ENCODE assay signal across 12 cellular contexts in genomic region chr20:33466303-33466646, GRCh38.
"Had no signal": no experiment of that assay in that cellular context is flagged by ENCODE, and none has a peak within 500 bp of the region (broad histone marks: within the 10 kb centered on the region; RNA-seq: fewer than 3 reads in every experiment).

No MANE protein-coding gene starts in this region.

- H3K36me3 ChIP-seq: lower lobe of right lung, transverse colon had no signal

- ATAC-seq: lower lobe of right lung; natural killer cell treated with Interleukin-12 subunit alpha and Interleukin-12 subunit beta and Interleukin-15 and Interleukin-18, amount 100 ng/mL, for 72 hours had no signal

- H3K27me3 ChIP-seq: transverse colon had no signal

- DNase-seq: activated CD4-positive, alpha-beta T cell treated with anti-CD3 and anti-CD28 coated beads, Interleukin-2, amount 50 U/mL, for 48 hours; activated T-cell treated with anti-CD3 and anti-CD28 coated beads for 4 hours; erythroblast; foreskin melanocyte; islet precursor cell; lower lobe of right lung; stimulated activated CD4-positive, alpha-beta T cell treated with anti-CD3 and anti-CD28 coated beads, Interleukin-12 subunit alpha, Interleukin-12 subunit beta, amount 100 ng/mL, for 4 hours; stimulated activated CD4-positive, alpha-beta T cell treated with anti-CD3 and anti-CD28 coated beads, Interleukin-1b, Interleukin-23, amount 100 ng/mL, for 48 hours; stimulated activated CD8-positive, alpha-beta memory T cell treated with anti-CD3 and anti-CD28 coated beads, Interleukin-4, amount 100 ng/mL, for 48 hours; stimulated activated naive CD4-positive, alpha-beta T cell treated with Interleukin-2 at 50 U/mL for 16 hours; transverse colon had no signal

- H3K27ac ChIP-seq: lower lobe of right lung, transverse colon had no signal

- H3K4me3 ChIP-seq: lower lobe of right lung, transverse colon had no signal

- H3K9me3 ChIP-seq: lower lobe of right lung, transverse colon had no signal

- H3K4me1 ChIP-seq: lower lobe of right lung, transverse colon had no signal
